In genomic region chr6:36615018-36615761, GRCh38 we compare ENCODE assay signal across 8 cellular contexts. TPM values are rescaled to one million over a fixed set of nuclear protein-coding genes. Genes with fewer than 3 reads are reported as not detected.
DNase-seq lines count a peak whose midpoint lies in the region; ATAC-seq and TF ChIP-seq lines count a peak whose summit lies in the region.

No MANE protein-coding gene starts in this region.

- no peak overlapping the region for H3K4me3 ChIP-seq in body of pancreas

- peak; percentile 47 to 94 (median 66) for TF ChIP-seq CTCF in body of pancreas (IDR thresholded peaks at IDR 0.05)

- H3K4me1 Mint-ChIP-seq in IgD-negative memory B cell: peaks cover 18 to 30% (median 22%) of the 10 kb centered on the region in 3 donors

- H3K36me3 ChIP-seq in body of pancreas (replicated peaks in 1 of 2; ENCODE audit: insufficient read depth in 1 of 2, low read depth in 2 of 2): no peaks in the 10 kb centered on the region

- no peak for TF ChIP-seq POLR2A in body of pancreas (IDR thresholded peaks at IDR 0.05)

- H3K36me3 Mint-ChIP-seq in IgD-negative memory B cell: peaks cover 5% of the 10 kb centered on the region

- H3K27ac ChIP-seq in body of pancreas: peak overlapping the region in 1 of 4 donors; percentile 46

- no peaks in the 10 kb centered on the region for H3K9me3 Mint-ChIP-seq in IgD-negative memory B cell

- H3K9me3 ChIP-seq in body of pancreas: no peaks in the 10 kb centered on the region

- DNase-seq in DMS53 (lab: John Stamatoyannopoulos, UW) (peak; percentile 69), SW 1271 (lab: John Stamatoyannopoulos, UW) (peak; percentile 36 to 38), body of pancreas (peak; percentile 45 to 54 (median 50)), iris pigment epithelial cell (ENCODE audit: low read depth) (peak; percentile 60)
- DNase-seq in stimulated activated CD4-positive, alpha-beta T cell treated with anti-CD3 and anti-CD28 coated beads, Interleukin-2, amount 100 ng/mL, for 4 hours (ENCODE audit: low read depth): peak; percentile 15

- peak; percentile 41 for ATAC-seq in body of pancreas
- no peak for ATAC-seq in GM21447 (IDR thresholded peaks at IDR 0.05; ENCODE audit: unreplicated experiment)
- ATAC-seq in GM21576 (IDR thresholded peaks at IDR 0.05; ENCODE audit: unreplicated experiment): no peak

- H3K4me1 ChIP-seq in body of pancreas: peaks cover 29% of the 10 kb centered on the region

- H3K27ac Mint-ChIP-seq in IgD-negative memory B cell: peak overlapping the region in 2 of 3 donors; percentile 46 to 83

- WGBS in body of pancreas, 2 donors: 35 to 36% methylated on average over 7 of the region's 7 CpGs

- H3K27me3 ChIP-seq in body of pancreas: no peaks in the 10 kb centered on the region

- intact Hi-C loops in body of pancreas (cut with DNase I): loop anchor here (5.0 kb wide), 1 partner anchor 72 kb away; no protein-coding TSS in a partner anchor

- no peaks in the 10 kb centered on the region for H3K27me3 Mint-ChIP-seq in IgD-negative memory B cell

- peak overlapping the region in 1 of 4 donors; percentile 76 for H3K4me3 Mint-ChIP-seq in IgD-negative memory B cell

RNA-seq across cellular contexts. Expression of gene SRSF3, which starts 21.0 kb away (rescaled TPM):
- polyA plus RNA-seq in IgD-negative memory B cell: 384 TPM
- total RNA-seq in body of pancreas: 100 to 1,000 TPM in 1 of 2 donors, 10 to 100 TPM in 1; 86.4 to 113 TPM

Comparison
In these comparisons a context has a peak if more than half of its experiments do, and no peak if none do; other contexts are left out.
1. DNase-seq: peak in every context shown above with its lines; median percentile 69 in DMS53; 60 in iris pigment epithelial cell; 50 in body of pancreas; 37 in SW 1271; 15 in stimulated activated CD4-positive, alpha-beta T cell treated with anti-CD3 and anti-CD28 coated beads, Interleukin-2, amount 100 ng/mL, for 4 hours.